1 cellular context compared by ENCODE assay signal in genomic region chr22:19973551-19974183, GRCh38.
TF ChIP-seq lines count a peak whose summit lies in the region.

No MANE protein-coding gene starts in this region.

TF ChIP-seq in HepG2, 621 proteins besides CTCF, POLR2A, EP300 and RAD21:
- TF ChIP-seq, protein P1, sequence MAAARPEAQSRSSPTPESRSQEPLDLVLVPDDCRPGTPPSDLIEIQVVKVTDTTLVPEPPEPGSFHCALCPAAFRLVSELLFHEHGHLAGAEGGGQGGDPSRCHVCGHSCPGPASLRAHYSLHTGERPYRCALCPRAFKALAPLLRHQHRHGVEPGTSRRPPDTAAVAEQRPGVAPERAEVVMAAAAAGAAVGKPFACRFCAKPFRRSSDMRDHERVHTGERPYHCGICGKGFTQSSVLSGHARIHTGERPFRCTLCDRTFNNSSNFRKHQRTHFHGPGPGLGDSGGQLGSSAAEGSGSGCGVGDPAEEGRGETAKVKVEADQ (CRISPR knock-in tag; IDR thresholded peaks at IDR 0.05; ENCODE audit: borderline replicate concordance) = no peak
- TF ChIP-seq SMAD3 (CRISPR knock-in tag; IDR thresholded peaks at IDR 0.05) (no peak), RBM22 (optimal IDR thresholded peaks at IDR 0.05; ENCODE audit: low read length) (no peak), MTA1 (CRISPR knock-in tag; IDR thresholded peaks at IDR 0.05; ENCODE audit: borderline replicate concordance) (0 out of 2 replicates have a peak, but pooled peaks have one; percentile 13), ZNF180 (CRISPR knock-in tag; IDR thresholded peaks at IDR 0.05; ENCODE audit: borderline replicate concordance, low read depth) (no peak), AGO1 (IDR thresholded peaks at IDR 0.05; ENCODE audit: low read depth, low read length, poor library complexity, severe bottlenecking) (peak; percentile 36), ZNF564 (CRISPR knock-in tag; IDR thresholded peaks at IDR 0.05) (no peak), AGO2 (optimal IDR thresholded peaks at IDR 0.05; ENCODE audit: low read depth, low read length) (peak; percentile 53), PHF8 (CRISPR knock-in tag; IDR thresholded peaks at IDR 0.05) (0 out of 2 replicates have a peak, but pooled peaks have one; percentile 1)
- TF ChIP-seq, protein P2, sequence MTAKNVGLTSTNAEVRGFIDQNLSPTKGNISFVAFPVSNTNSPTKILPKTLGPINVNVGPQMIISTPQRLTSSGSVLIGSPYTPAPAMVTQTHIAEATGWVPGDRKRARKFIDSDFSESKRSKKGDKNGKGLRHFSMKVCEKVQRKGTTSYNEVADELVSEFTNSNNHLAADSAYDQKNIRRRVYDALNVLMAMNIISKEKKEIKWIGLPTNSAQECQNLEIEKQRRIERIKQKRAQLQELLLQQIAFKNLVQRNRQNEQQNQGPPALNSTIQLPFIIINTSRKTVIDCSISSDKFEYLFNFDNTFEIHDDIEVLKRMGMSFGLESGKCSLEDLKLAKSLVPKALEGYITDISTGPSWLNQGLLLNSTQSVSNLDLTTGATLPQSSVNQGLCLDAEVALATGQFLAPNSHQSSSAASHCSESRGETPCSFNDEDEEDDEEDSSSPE (CRISPR knock-in tag; IDR thresholded peaks at IDR 0.05) = no peak
